10 cellular contexts compared by ENCODE assay signal in genomic region chr1:205746757-205747412, GRCh38. TPM values are rescaled to one million over a fixed set of nuclear protein-coding genes. Genes with fewer than 3 reads are reported as not detected.
DNase-seq lines count a peak whose midpoint lies in the region; ATAC-seq lines count a peak whose summit lies in the region.
"Had no signal": no experiment of that assay in that cellular context is flagged by ENCODE, and none has a peak within 500 bp of the region (broad histone marks: within the 10 kb centered on the region; RNA-seq: fewer than 3 reads in every experiment).

No MANE protein-coding gene starts in this region.

- peak overlapping the region; percentile 75 for H3K27ac Mint-ChIP-seq in activated T-cell treated with anti-CD3 and anti-CD28 coated beads, Interleukin-2, amount 50 U/mL, for 72 hours
- no peak overlapping the region for H3K27ac Mint-ChIP-seq in activated CD8-positive, alpha-beta T cell treated with anti-CD3 and anti-CD28 coated beads, Interleukin-2, amount 10 ng/mL, durations not matched to agents 7 days and 5 days

- H3K27me3 ChIP-seq in iPS-20b (ENCODE audit: insufficient read depth, low read length): no peaks in the 10 kb centered on the region
- H3K27me3 ChIP-seq in stomach smooth muscle (ENCODE audit: control insufficient read depth in 1 of 2, insufficient read depth in 2 of 2, low read length in 2 of 2): no peaks in the 10 kb centered on the region

- POLR2A ChIA-PET in activated CD8-positive, alpha-beta T cell treated with anti-CD3 and anti-CD28 coated beads, Interleukin-2, amount 10 ng/mL, durations not matched to agents 7 days and 5 days (lab: Charles Lee): interaction anchor here (0.6 to 3.0 kb wide), 5 partner anchors 8 to 28 kb away, joined by 3 to 10 read pairs (median 4); partner anchors contain the start of gene RAB29

- peaks cover 7 to 20% of the 10 kb centered on the region in 2 donors for H3K36me3 Mint-ChIP-seq in activated T-cell treated with anti-CD3 and anti-CD28 coated beads, Interleukin-2, amount 50 U/mL, for 72 hours (ENCODE audit: insufficient read depth in 2 of 2)
- peaks cover 46% of the 10 kb centered on the region for H3K36me3 Mint-ChIP-seq in activated CD8-positive, alpha-beta T cell treated with anti-CD3 and anti-CD28 coated beads, Interleukin-2, amount 10 ng/mL, durations not matched to agents 7 days and 5 days (ENCODE audit: low read depth)
- H3K36me3 Mint-ChIP-seq: CD14-positive monocyte had no signal

- H3K9me3 ChIP-seq in iPS-20b (ENCODE audit: insufficient read depth, low read depth, low read length) (no peaks in the 10 kb centered on the region), stomach smooth muscle (ENCODE audit: control insufficient read depth in 2 of 2, low read length in 2 of 2) (no peaks in the 10 kb centered on the region)

- H3K27me3 Mint-ChIP-seq in activated T-cell treated with anti-CD3 and anti-CD28 coated beads, Interleukin-2, amount 50 U/mL, for 72 hours (ENCODE audit: low read depth): no peaks in the 10 kb centered on the region
- no peaks in the 10 kb centered on the region for H3K27me3 Mint-ChIP-seq in activated CD8-positive, alpha-beta T cell treated with anti-CD3 and anti-CD28 coated beads, Interleukin-2, amount 10 ng/mL, durations not matched to agents 7 days and 5 days (ENCODE audit: low read depth)

- H3K4me1 ChIP-seq in iPS-20b (ENCODE audit: insufficient read depth, low read length) (peaks cover 38% of the 10 kb centered on the region), stomach smooth muscle (ENCODE audit: control insufficient read depth, insufficient read depth, low read length) (peaks cover 13% of the 10 kb centered on the region)

- no peaks in the 10 kb centered on the region for H3K9me3 Mint-ChIP-seq in activated T-cell treated with anti-CD3 and anti-CD28 coated beads, Interleukin-2, amount 50 U/mL, for 72 hours
- no peaks in the 10 kb centered on the region for H3K9me3 Mint-ChIP-seq in activated CD8-positive, alpha-beta T cell treated with anti-CD3 and anti-CD28 coated beads, Interleukin-2, amount 10 ng/mL, durations not matched to agents 7 days and 5 days (ENCODE audit: insufficient read depth)

- CTCF ChIA-PET in activated CD8-positive, alpha-beta T cell treated with anti-CD3 and anti-CD28 coated beads, Interleukin-2, amount 10 ng/mL, durations not matched to agents 7 days and 5 days (lab: Charles Lee): interaction anchor here (1.0 to 6.3 kb wide), 5 partner anchors 11 to 65 kb away, joined by 3 to 31 read pairs (median 3); no protein-coding TSS in a partner anchor

- ATAC-seq in activated T-cell treated with anti-CD3 and anti-CD28 coated beads, Interleukin-2, amount 50 U/mL, for 72 hours (replicated peaks in 1 of 2): no peak
- ATAC-seq in activated CD8-positive, alpha-beta T cell treated with anti-CD3 and anti-CD28 coated beads, Interleukin-2, amount 10 ng/mL, durations not matched to agents 7 days and 5 days: no peak

- H3K36me3 ChIP-seq in iPS-20b (ENCODE audit: insufficient read depth, low read depth, low read length): peaks cover 32% of the 10 kb centered on the region
- no peaks in the 10 kb centered on the region for H3K36me3 ChIP-seq in stomach smooth muscle (ENCODE audit: control insufficient read depth in 2 of 2, insufficient read depth in 2 of 2, low read length in 2 of 2)

- no peak for DNase-seq in activated T-cell treated with anti-CD3 and anti-CD28 coated beads, Interleukin-2, amount 50 U/mL, for 72 hours
- DNase-seq in activated T-cell treated with anti-CD3 and anti-CD28 coated beads, Interleukin-2, amount 50 U/mL, for 1 hour: no peak
- no peak for DNase-seq in activated CD8-positive, alpha-beta T cell treated with anti-CD3 and anti-CD28 coated beads, Interleukin-2, amount 10 ng/mL, durations not matched to agents 7 days and 5 days
- DNase-seq in NCI-H2029 (lab: John Stamatoyannopoulos, UW) (no peak), GF-D8 (lab: John Stamatoyannopoulos, UW) (no peak)
- DNase-seq in stimulated activated CD4-positive, alpha-beta T cell treated with anti-CD3 and anti-CD28 coated beads, Interleukin-1b, Interleukin-23, amount 100 ng/mL, for 48 hours: no peak
- DNase-seq: effector memory CD4-positive, alpha-beta T cell had no signal

- H3K4me3 Mint-ChIP-seq in activated T-cell treated with anti-CD3 and anti-CD28 coated beads, Interleukin-2, amount 50 U/mL, for 72 hours: peak overlapping the region; percentile 41 to 74
- H3K4me3 Mint-ChIP-seq in activated CD8-positive, alpha-beta T cell treated with anti-CD3 and anti-CD28 coated beads, Interleukin-2, amount 10 ng/mL, durations not matched to agents 7 days and 5 days: peak overlapping the region; percentile 53
- H3K4me3 Mint-ChIP-seq: CD14-positive monocyte had no signal

- H3K4me3 ChIP-seq in iPS-20b (ENCODE audit: low read length): peak overlapping the region; percentile 96
- peak overlapping the region; percentile 9 to 35 for H3K4me3 ChIP-seq in stomach smooth muscle (ENCODE audit: low read length in 2 of 2)

- peaks cover 68% of the 10 kb centered on the region for H3K4me1 Mint-ChIP-seq in activated T-cell treated with anti-CD3 and anti-CD28 coated beads, Interleukin-2, amount 50 U/mL, for 72 hours (ENCODE audit: low read depth)
- peaks cover 57% of the 10 kb centered on the region for H3K4me1 Mint-ChIP-seq in activated CD8-positive, alpha-beta T cell treated with anti-CD3 and anti-CD28 coated beads, Interleukin-2, amount 10 ng/mL, durations not matched to agents 7 days and 5 days (ENCODE audit: low read depth)

- peak overlapping the region; percentile 8; the same call in 1 of the 2 replicates for H3K9ac ChIP-seq in iPS-20b (ENCODE audit: low read depth, low read length)
- peak overlapping the region in 1 of 2 donors; percentile 23 for H3K9ac ChIP-seq in stomach smooth muscle (ENCODE audit: low read length in 2 of 2)

- H3K27ac ChIP-seq in iPS-20b (ENCODE audit: low read length) (no peak overlapping the region), stomach smooth muscle (ENCODE audit: low read length) (no peak overlapping the region)

RNA-seq across cellular contexts. Expression of gene NUCKS1, which starts 3.1 kb away (rescaled TPM):
- 100 to 1,000 TPM; 192 to 257 TPM for total RNA-seq in activated T-cell treated with anti-CD3 and anti-CD28 coated beads, Interleukin-2, amount 50 U/mL, for 72 hours
- total RNA-seq in activated CD8-positive, alpha-beta T cell treated with anti-CD3 and anti-CD28 coated beads, Interleukin-2, amount 10 ng/mL, durations not matched to agents 7 days and 5 days: 100 to 1,000 TPM; 236 to 237 TPM

RNA-seq across cellular contexts. Expression of gene RAB29, which starts 28.4 kb away (rescaled TPM):
- total RNA-seq in activated T-cell treated with anti-CD3 and anti-CD28 coated beads, Interleukin-2, amount 50 U/mL, for 72 hours: 10 to 100 TPM; 41.5 to 60.5 TPM
- total RNA-seq in activated CD8-positive, alpha-beta T cell treated with anti-CD3 and anti-CD28 coated beads, Interleukin-2, amount 10 ng/mL, durations not matched to agents 7 days and 5 days: 10 to 100 TPM; 42.5 to 42.7 TPM
